ENCODE assay signal across 8 cellular contexts in genomic region chr4:2535386-2536192, GRCh38. TPM values are rescaled to one million over a fixed set of nuclear protein-coding genes. Genes with fewer than 3 reads are reported as not detected.
DNase-seq lines count a peak whose midpoint lies in the region; ATAC-seq lines count a peak whose summit lies in the region.

No MANE protein-coding gene starts in this region.

- intact Hi-C loops in activated CD4-positive, alpha-beta memory T cell treated with anti-CD3 and anti-CD28 coated beads for 36 hours (cut with micrococcal nuclease), result loop anchor here (1.0 to 10.0 kb wide), 8 partner anchors 53 to 427 kb away; partner anchors contain the start of genes CFAP99, GRK4, HAUS3 and NOP14

- H3K4me1 Mint-ChIP-seq in activated CD4-positive, alpha-beta memory T cell treated with anti-CD3 and anti-CD28 coated beads for 36 hours (ENCODE audit: low read depth), result peaks cover 20% of the 10 kb centered on the region

- peak overlapping the region; percentile 86 for H3K27ac Mint-ChIP-seq in activated CD4-positive, alpha-beta memory T cell treated with anti-CD3 and anti-CD28 coated beads for 36 hours

- peak overlapping the region; percentile 87 for H3K4me3 Mint-ChIP-seq in activated CD4-positive, alpha-beta memory T cell treated with anti-CD3 and anti-CD28 coated beads for 36 hours

- H3K36me3 Mint-ChIP-seq in activated CD4-positive, alpha-beta memory T cell treated with anti-CD3 and anti-CD28 coated beads for 36 hours, result no peaks in the 10 kb centered on the region

- ATAC-seq in GM21529 (IDR thresholded peaks at IDR 0.05; ENCODE audit: unreplicated experiment), result peak; percentile 10
- no peak for ATAC-seq in GM18520 (IDR thresholded peaks at IDR 0.05; ENCODE audit: unreplicated experiment)

- CTCF ChIA-PET in activated CD4-positive, alpha-beta memory T cell treated with anti-CD3 and anti-CD28 coated beads for 36 hours (lab: Charles Lee), result interaction anchor here (0.7 to 1.6 kb wide), 7 partner anchors 31 to 316 kb away, joined by 3 to 4 read pairs (median 3); partner anchors contain the start of gene RNF4

- peak; percentile 44 for DNase-seq in COLO668 (lab: John Stamatoyannopoulos, UW; ENCODE audit: unreplicated experiment)
- peak; percentile 92 for DNase-seq in NAMALWA (ENCODE audit: low spot score)
- DNase-seq in activated CD4-positive, alpha-beta memory T cell treated with anti-CD3 and anti-CD28 coated beads for 36 hours, result peak; percentile 69
- peak; percentile 39 for DNase-seq in effector CD4-positive, alpha-beta T cell
- DNase-seq in medulla oblongata (ENCODE audit: extremely low spot score), result peak; percentile 70
- peak; percentile 21 for DNase-seq in stimulated activated CD8-positive, alpha-beta memory T cell treated with anti-CD3 and anti-CD28 coated beads, Interleukin-12 subunit alpha, Interleukin-12 subunit beta, amount 100 ng/mL, for 24 hours (ENCODE audit: extremely low read depth)

- POLR2A ChIA-PET in activated CD4-positive, alpha-beta memory T cell treated with anti-CD3 and anti-CD28 coated beads for 36 hours (lab: Charles Lee), result interaction anchor here (0.5 to 1.5 kb wide), 8 partner anchors 16 to 1239 kb away, joined by 3 to 5 read pairs (median 3); partner anchors contain the start of gene RNF4

- H3K27me3 Mint-ChIP-seq in activated CD4-positive, alpha-beta memory T cell treated with anti-CD3 and anti-CD28 coated beads for 36 hours, result no peaks in the 10 kb centered on the region

- H3K9me3 Mint-ChIP-seq in activated CD4-positive, alpha-beta memory T cell treated with anti-CD3 and anti-CD28 coated beads for 36 hours, result no peaks in the 10 kb centered on the region

RNA-seq across cellular contexts. Expression of gene FAM193A, which starts 0.9 kb away (rescaled TPM):
- 10 to 100 TPM; 21.7 to 22.6 TPM for total RNA-seq in activated CD4-positive, alpha-beta memory T cell treated with anti-CD3 and anti-CD28 coated beads for 36 hours

Comparison
In these comparisons a context has a peak if more than half of its experiments do, and no peak if none do; other contexts are left out.
1. DNase-seq: peak in every context shown above with its lines; median percentile 92 in NAMALWA; 70 in medulla oblongata; 69 in activated CD4-positive, alpha-beta memory T cell treated with anti-CD3 and anti-CD28 coated beads for 36 hours; 44 in COLO668; 39 in effector CD4-positive, alpha-beta T cell; 21 in stimulated activated CD8-positive, alpha-beta memory T cell treated with anti-CD3 and anti-CD28 coated beads, Interleukin-12 subunit alpha, Interleukin-12 subunit beta, amount 100 ng/mL, for 24 hours.